8 cellular contexts compared by ENCODE assay signal in the genomic region with DNA sequence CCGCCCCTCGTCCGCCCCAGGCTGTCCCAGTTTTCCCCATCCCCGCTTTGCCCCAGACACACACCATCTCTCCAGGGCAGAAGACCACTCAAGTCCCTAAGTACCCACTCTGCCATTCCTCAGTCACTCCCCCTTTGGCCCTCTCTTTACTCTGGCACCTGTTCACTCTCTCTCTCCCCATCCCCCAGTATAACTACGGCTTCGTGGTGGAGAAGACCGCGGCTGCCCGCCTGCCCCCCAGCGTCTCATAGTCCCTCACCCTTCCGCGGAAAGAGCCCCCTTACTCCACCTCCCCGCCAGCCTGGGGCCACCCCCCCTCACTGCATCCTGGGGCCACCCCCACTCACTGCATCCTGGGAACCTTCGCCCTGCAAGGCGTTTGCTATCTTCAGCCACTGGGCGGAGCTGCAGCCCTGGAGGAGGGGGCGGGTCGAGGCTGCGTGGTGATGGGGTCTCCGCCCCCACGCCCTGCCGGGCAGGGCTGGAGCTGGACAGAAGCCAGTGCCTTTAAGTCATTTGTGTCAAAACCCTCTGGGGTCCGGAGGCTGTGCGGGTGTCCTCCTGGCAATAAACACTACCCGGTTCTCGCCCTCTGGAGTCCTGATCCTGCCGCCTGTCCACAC. TPM values are rescaled to one million over a fixed set of nuclear protein-coding genes. Genes with fewer than 3 reads are reported as not detected.
A peak's percentile ranks its signal among the peaks of the same experiment; 100 is the strongest.
DNase-seq lines count a peak whose midpoint lies in the region; ATAC-seq and TF ChIP-seq lines count a peak whose summit lies in the region.

No MANE protein-coding gene starts in this region.

- TF ChIP-seq POLR2A in erythroblast (IDR thresholded peaks at IDR 0.05; ENCODE audit: low read length), result no peak

- DNase-seq in AG20443 (ENCODE audit: low spot score) (peak; percentile 62), GM13977 (ENCODE audit: low spot score) (peak; percentile 59), erythroblast (lab: John Stamatoyannopoulos, UW) (peak; percentile 69 to 76), occipital lobe (lab: John Stamatoyannopoulos, UW) (peak; percentile 5), NCI-H2107 treated with DMSO at 0.1 percent for 48 hours (lab: John Stamatoyannopoulos, UW; ENCODE audit: unreplicated experiment) (no peak), epidermal melanocyte (ENCODE audit: insufficient read length, low spot score) (no peak)

- ATAC-seq in SK-N-SH treated with all-trans-retinoic acid at 6 μM for 48 hours (peak; percentile 66), HG03039 (IDR thresholded peaks at IDR 0.05; ENCODE audit: unreplicated experiment) (no peak)

- TF ChIP-seq CTCF in GM13977 (IDR thresholded peaks at IDR 0.05; ENCODE audit: extremely low read depth, insufficient read depth, missing control alignments), result peak; percentile 64

- in situ Hi-C loops in GM13977 (cut with MboI; ENCODE audit: low pct_unique_long_range_greater_than_20kb, low sequenced_read_pairs, unreplicated experiment), result no loop called here

TF ChIP-seq in SK-N-SH treated with all-trans-retinoic acid at 6 μM for 48 hours, 23 proteins besides CTCF, POLR2A, EP300 and RAD21:
- TF ChIP-seq, protein P1, sequence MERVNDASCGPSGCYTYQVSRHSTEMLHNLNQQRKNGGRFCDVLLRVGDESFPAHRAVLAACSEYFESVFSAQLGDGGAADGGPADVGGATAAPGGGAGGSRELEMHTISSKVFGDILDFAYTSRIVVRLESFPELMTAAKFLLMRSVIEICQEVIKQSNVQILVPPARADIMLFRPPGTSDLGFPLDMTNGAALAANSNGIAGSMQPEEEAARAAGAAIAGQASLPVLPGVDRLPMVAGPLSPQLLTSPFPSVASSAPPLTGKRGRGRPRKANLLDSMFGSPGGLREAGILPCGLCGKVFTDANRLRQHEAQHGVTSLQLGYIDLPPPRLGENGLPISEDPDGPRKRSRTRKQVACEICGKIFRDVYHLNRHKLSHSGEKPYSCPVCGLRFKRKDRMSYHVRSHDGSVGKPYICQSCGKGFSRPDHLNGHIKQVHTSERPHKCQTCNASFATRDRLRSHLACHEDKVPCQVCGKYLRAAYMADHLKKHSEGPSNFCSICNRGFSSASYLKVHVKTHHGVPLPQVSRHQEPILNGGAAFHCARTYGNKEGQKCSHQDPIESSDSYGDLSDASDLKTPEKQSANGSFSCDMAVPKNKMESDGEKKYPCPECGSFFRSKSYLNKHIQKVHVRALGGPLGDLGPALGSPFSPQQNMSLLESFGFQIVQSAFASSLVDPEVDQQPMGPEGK (CRISPR knock-in tag; IDR thresholded peaks at IDR 0.05; ENCODE audit: borderline replicate concordance), result peak; percentile 45; the same call in 1 of the 2 replicates
- TF ChIP-seq, protein P2, sequence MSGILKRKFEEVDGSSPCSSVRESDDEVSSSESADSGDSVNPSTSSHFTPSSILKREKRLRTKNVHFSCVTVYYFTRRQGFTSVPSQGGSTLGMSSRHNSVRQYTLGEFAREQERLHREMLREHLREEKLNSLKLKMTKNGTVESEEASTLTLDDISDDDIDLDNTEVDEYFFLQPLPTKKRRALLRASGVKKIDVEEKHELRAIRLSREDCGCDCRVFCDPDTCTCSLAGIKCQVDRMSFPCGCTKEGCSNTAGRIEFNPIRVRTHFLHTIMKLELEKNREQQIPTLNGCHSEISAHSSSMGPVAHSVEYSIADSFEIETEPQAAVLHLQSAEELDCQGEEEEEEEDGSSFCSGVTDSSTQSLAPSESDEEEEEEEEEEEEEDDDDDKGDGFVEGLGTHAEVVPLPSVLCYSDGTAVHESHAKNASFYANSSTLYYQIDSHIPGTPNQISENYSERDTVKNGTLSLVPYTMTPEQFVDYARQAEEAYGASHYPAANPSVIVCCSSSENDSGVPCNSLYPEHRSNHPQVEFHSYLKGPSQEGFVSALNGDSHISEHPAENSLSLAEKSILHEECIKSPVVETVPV (CRISPR knock-in tag; IDR thresholded peaks at IDR 0.05), result no peak

RNA-seq across cellular contexts. Expression of a gene that starts 5.0 kb away (rescaled TPM):
- 19.3 TPM for total RNA-seq in occipital lobe

RNA-seq across cellular contexts. Expression of a gene that starts 19.4 kb away (rescaled TPM):
- 3.3 TPM for total RNA-seq in occipital lobe

RNA-seq across cellular contexts. Expression of a gene that starts 23.6 kb away (rescaled TPM):
- total RNA-seq in occipital lobe, result 0.94 TPM

RNA-seq across cellular contexts. Expression of a gene that starts 30.9 kb away (rescaled TPM):
- not detected for total RNA-seq in occipital lobe

RNA-seq across cellular contexts. Expression of a gene that starts 35.9 kb away (rescaled TPM):
- not detected for total RNA-seq in occipital lobe

Comparison
In these comparisons a context has a peak if more than half of its experiments do, and no peak if none do; other contexts are left out.
1. DNase-seq: peak in AG20443 (single experiment), GM13977 (single experiment), erythroblast (2 of 2) and occipital lobe (single experiment); none in NCI-H2107 treated with DMSO at 0.1 percent for 48 hours (single experiment) and epidermal melanocyte (single experiment).